Comparison of ENCODE assay signal across 8 cellular contexts in genomic region chr1:109910123-109910962, GRCh38. TPM values are rescaled to one million over a fixed set of nuclear protein-coding genes. Genes with fewer than 3 reads are reported as not detected.
DNase-seq lines count a peak whose midpoint lies in the region; ATAC-seq and TF ChIP-seq lines count a peak whose summit lies in the region.

Gene CSF1, plus strand, starts transcription at chr1:109910849. Its CDS starts 175 bp downstream, at chr1:109911024.

- H3K27me3 ChIP-seq in duodenal mucosa (ENCODE audit: control insufficient read depth in 1 of 2, insufficient read depth in 2 of 2, low read length in 2 of 2) (no peaks in the 10 kb centered on the region), right lobe of liver (no peaks in the 10 kb centered on the region)

- peak within 1 kb of the TSS; percentile 69 to 92 for H3K9ac ChIP-seq in duodenal mucosa (ENCODE audit: low read depth in 1 of 2, low read length in 2 of 2)

- H3K9me3 ChIP-seq in duodenal mucosa (ENCODE audit: control insufficient read depth in 1 of 2, low read length in 2 of 2): no peaks in the 10 kb centered on the region
- H3K9me3 ChIP-seq in right lobe of liver: no peaks in the 10 kb centered on the region

- H3K9me3 Mint-ChIP-seq in activated CD8-positive, alpha-beta T cell treated with anti-CD3 and anti-CD28 coated beads, Interleukin-2, amount 10 ng/mL, durations not matched to agents 7 days and 5 days (ENCODE audit: insufficient read depth): no peaks in the 10 kb centered on the region

- H3K27ac ChIP-seq in duodenal mucosa (ENCODE audit: low read depth, low read length) (peak within 1 kb of the TSS; percentile 58), right lobe of liver (peak within 1 kb of the TSS; percentile 76 to 83 (median 76))

- ATAC-seq in activated CD8-positive, alpha-beta T cell treated with anti-CD3 and anti-CD28 coated beads, Interleukin-2, amount 10 ng/mL, durations not matched to agents 7 days and 5 days: peak; percentile 54
- ATAC-seq in right lobe of liver: peak; percentile 77 to 82 (median 79)
- no peak for ATAC-seq in HG02623 (IDR thresholded peaks at IDR 0.05; ENCODE audit: unreplicated experiment)
- ATAC-seq in GM19328 (IDR thresholded peaks at IDR 0.05; ENCODE audit: unreplicated experiment): no peak

- H3K36me3 ChIP-seq in duodenal mucosa (ENCODE audit: control insufficient read depth in 1 of 2, insufficient read depth in 2 of 2, low read length in 2 of 2) (peaks cover 1 to 10% of the 10 kb centered on the region in 2 donors), right lobe of liver (peaks cover 0 to under 1% (median 0%) of the 10 kb centered on the region in 4 donors)

- intact Hi-C loops in right lobe of liver (cut with DNase I): loop anchor here in 1 of 2 donors (10.0 kb wide), 1 partner anchor 64 kb away; no protein-coding TSS in a partner anchor

- H3K4me1 ChIP-seq in duodenal mucosa (ENCODE audit: control insufficient read depth in 1 of 2, insufficient read depth in 2 of 2, low read length in 2 of 2) (peaks cover 17 to 61% of the 10 kb centered on the region in 2 donors), right lobe of liver (peaks cover 0 to 34% (median 10%) of the 10 kb centered on the region in 4 donors)

- H3K4me3 ChIP-seq in duodenal mucosa (ENCODE audit: low read depth in 1 of 2, low read length in 2 of 2) (peak within 1 kb of the TSS; percentile 75 to 90), right lobe of liver (peak within 1 kb of the TSS; percentile 77 to 89 (median 87))

- H3K27ac Mint-ChIP-seq in activated CD8-positive, alpha-beta T cell treated with anti-CD3 and anti-CD28 coated beads, Interleukin-2, amount 10 ng/mL, durations not matched to agents 7 days and 5 days: peak within 1 kb of the TSS; percentile 95

- peaks cover 34% of the 10 kb centered on the region for H3K36me3 Mint-ChIP-seq in activated CD8-positive, alpha-beta T cell treated with anti-CD3 and anti-CD28 coated beads, Interleukin-2, amount 10 ng/mL, durations not matched to agents 7 days and 5 days (ENCODE audit: low read depth)

- POLR2A ChIA-PET in activated CD8-positive, alpha-beta T cell treated with anti-CD3 and anti-CD28 coated beads, Interleukin-2, amount 10 ng/mL, durations not matched to agents 7 days and 5 days (lab: Charles Lee): interaction anchor here (0.9 to 2.1 kb wide), 7 partner anchors 10 to 120 kb away, joined by 3 to 10 read pairs (median 5); partner anchors contain the start of gene AHCYL1

- no peak for TF ChIP-seq CTCF in right lobe of liver (IDR thresholded peaks at IDR 0.05)

- peak within 1 kb of the TSS; percentile 92 for H3K4me3 Mint-ChIP-seq in activated CD8-positive, alpha-beta T cell treated with anti-CD3 and anti-CD28 coated beads, Interleukin-2, amount 10 ng/mL, durations not matched to agents 7 days and 5 days

- CTCF ChIA-PET in activated CD8-positive, alpha-beta T cell treated with anti-CD3 and anti-CD28 coated beads, Interleukin-2, amount 10 ng/mL, durations not matched to agents 7 days and 5 days (lab: Charles Lee): interaction anchor here (1.3 to 4.4 kb wide), 3 partner anchors 117 to 133 kb away, joined by 4 to 26 read pairs (median 4); no protein-coding TSS in a partner anchor

- DNase-seq in NCI-H146 treated with DMSO at 0.1 percent for 48 hours (lab: John Stamatoyannopoulos, UW; ENCODE audit: unreplicated experiment): peak; percentile 12
- DNase-seq in activated CD8-positive, alpha-beta T cell treated with anti-CD3 and anti-CD28 coated beads, Interleukin-2, amount 10 ng/mL, durations not matched to agents 7 days and 5 days: peak; percentile 79
- peak; percentile 82 to 86 (median 82) for DNase-seq in right lobe of liver
- DNase-seq in stimulated activated CD4-positive, alpha-beta T cell treated with anti-CD3 and anti-CD28 coated beads, Interleukin-4, amount 100 ng/mL, for 1 hour: peak; percentile 71

- peaks cover 83% of the 10 kb centered on the region for H3K4me1 Mint-ChIP-seq in activated CD8-positive, alpha-beta T cell treated with anti-CD3 and anti-CD28 coated beads, Interleukin-2, amount 10 ng/mL, durations not matched to agents 7 days and 5 days (ENCODE audit: low read depth)

- peak; percentile 57 for TF ChIP-seq POLR2A in GM15510 (IDR thresholded peaks at IDR 0.05; ENCODE audit: borderline replicate concordance, extremely low read depth, insufficient read length)
- peak; percentile 82 for TF ChIP-seq POLR2A in right lobe of liver (IDR thresholded peaks at IDR 0.05)

- WGBS in right lobe of liver (ENCODE audit: insufficient coverage, low coverage, low lambda C conversion rate, missing lambda C conversion rate): 0% methylated on average over 28 of the region's 45 CpGs

- H3K27me3 Mint-ChIP-seq in activated CD8-positive, alpha-beta T cell treated with anti-CD3 and anti-CD28 coated beads, Interleukin-2, amount 10 ng/mL, durations not matched to agents 7 days and 5 days (ENCODE audit: low read depth): no peaks in the 10 kb centered on the region

RNA-seq across cellular contexts. Expression of gene CSF1, which starts in this region (rescaled TPM):
- 10 to 100 TPM; 40.3 to 41.1 TPM for total RNA-seq in activated CD8-positive, alpha-beta T cell treated with anti-CD3 and anti-CD28 coated beads, Interleukin-2, amount 10 ng/mL, durations not matched to agents 7 days and 5 days
- 10 to 100 TPM in 5 of 6 experiments, 1 to 10 TPM in 1; 4.8 to 44.1 (median 22.0) TPM for total RNA-seq in right lobe of liver

Comparison
In these comparisons a context has a peak if more than half of its experiments do, and no peak if none do; other contexts are left out.
1. DNase-seq: peak in every context shown above with its lines; median percentile 82 in right lobe of liver; 79 in activated CD8-positive, alpha-beta T cell treated with anti-CD3 and anti-CD28 coated beads, Interleukin-2, amount 10 ng/mL, durations not matched to agents 7 days and 5 days; 71 in stimulated activated CD4-positive, alpha-beta T cell treated with anti-CD3 and anti-CD28 coated beads, Interleukin-4, amount 100 ng/mL, for 1 hour; 12 in NCI-H146 treated with DMSO at 0.1 percent for 48 hours.
2. ATAC-seq: peak in activated CD8-positive, alpha-beta T cell treated with anti-CD3 and anti-CD28 coated beads, Interleukin-2, amount 10 ng/mL, durations not matched to agents 7 days and 5 days (single experiment) and right lobe of liver (4 of 4); none in HG02623 (single experiment) and GM19328 (single experiment).